Comparison of ENCODE assay signal across 23 cellular contexts in the genomic region with DNA sequence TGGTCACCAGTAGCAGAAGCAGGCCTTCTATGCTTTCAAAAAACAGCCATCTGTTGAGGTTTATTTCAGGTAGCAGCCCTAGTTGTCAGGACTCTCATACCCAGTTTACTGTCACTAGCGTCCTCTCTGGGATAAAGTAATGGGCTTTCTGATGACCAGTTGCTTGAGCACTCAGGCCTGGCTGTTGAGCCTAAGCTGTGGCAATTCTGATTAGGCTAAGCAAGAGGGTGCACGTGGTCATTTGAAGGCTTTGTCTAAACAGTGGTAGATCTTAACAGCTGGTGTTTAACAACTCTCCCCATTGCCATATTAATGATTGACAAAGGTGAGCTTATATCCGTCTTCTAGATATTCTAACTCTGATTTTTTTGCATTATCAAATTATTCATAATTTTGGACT.
A peak's percentile ranks its signal among the peaks of the same experiment; 100 is the strongest.
DNase-seq lines count a peak whose midpoint lies in the region; ATAC-seq, FAIRE-seq and TF ChIP-seq lines count a peak whose summit lies in the region.
"Had no signal": no experiment of that assay in that cellular context is flagged by ENCODE, and none has a peak within 500 bp of the region (broad histone marks: within the 10 kb centered on the region; RNA-seq: fewer than 3 reads in every experiment).

No MANE protein-coding gene starts in this region.

- no peak overlapping the region for H3K4me3 Mint-ChIP-seq in GM23338
- H3K4me3 Mint-ChIP-seq: B cell; CD4-positive, alpha-beta T cell; CD8-positive, alpha-beta T cell had no signal

- H3K9me2 ChIP-seq in GM23338 (ENCODE audit: insufficient read depth): no peaks in the 10 kb centered on the region
- no peaks in the 10 kb centered on the region for H3K9me2 ChIP-seq in PC-3 (replicated peaks; ENCODE audit: low read length)

- H2BK15ac ChIP-seq in H1 (ENCODE audit: low read length): no peak overlapping the region
- H2BK15ac ChIP-seq in neuronal stem cell (ENCODE audit: low read length): no peak overlapping the region

- TF ChIP-seq POLR2A in H1 (IDR thresholded peaks at IDR 0.05; ENCODE audit: control extremely low read depth in 1 of 2, low read depth in 2 of 2, low read length in 2 of 2): no peak

- DNase-seq in DMS53 (lab: John Stamatoyannopoulos, UW) (peak; percentile 23), DMS53 treated with DMSO at 0.1 percent for 48 hours (lab: John Stamatoyannopoulos, UW; ENCODE audit: unreplicated experiment) (no peak), GM23338 (ENCODE audit: low spot score) (no peak), H1 (ENCODE audit: low read depth in 1 of 2, low spot score in 2 of 2) (no peak), neuronal stem cell (ENCODE audit: low spot score) (no peak), NOMO-1 (lab: John Stamatoyannopoulos, UW; ENCODE audit: unreplicated experiment in 2 of 2) (no peak), PC-3 (no peak)
- DNase-seq: AML-193; Caco-2; Calu3; CD4-positive, alpha-beta T cell; CD8-positive, alpha-beta T cell; DMS79 treated with DMSO at 0.1 percent for 48 hours; GF-D8 had no signal

- H3K27me3 ChIP-seq in GM23338 (ENCODE audit: insufficient read depth): no peaks in the 10 kb centered on the region
- no peaks in the 10 kb centered on the region for H3K27me3 ChIP-seq in H1 (replicated peaks in 1 of 4; ENCODE audit: control insufficient read depth in 3 of 4, extremely low read depth in 1 of 4, insufficient read depth in 3 of 4, low read length in 3 of 4)
- H3K27me3 ChIP-seq in neuronal stem cell (ENCODE audit: control insufficient read depth in 3 of 3, insufficient read depth in 3 of 3, low read depth in 1 of 3, low read length in 3 of 3): no peaks in the 10 kb centered on the region
- peaks cover 54% of the 10 kb centered on the region for H3K27me3 ChIP-seq in PC-3 (ENCODE audit: low read length)
- H3K27me3 ChIP-seq: BLaER1 treated with 17β-estradiol and CSF1 and Interleukin-3, amounts not matched to agents 10 nM and 100 nM had no signal

- H3F3A ChIP-seq in GM23338 (replicated peaks; ENCODE audit: low read depth) (no peaks in the 10 kb centered on the region), PC-3 (ENCODE audit: low read length, unreplicated experiment) (no peaks in the 10 kb centered on the region)

- no peak overlapping the region for H3K14ac ChIP-seq in H1 (ENCODE audit: insufficient read length)
- no peak overlapping the region for H3K14ac ChIP-seq in neuronal stem cell (ENCODE audit: low read length)

- no peak overlapping the region for H3K27ac Mint-ChIP-seq in GM23338
- H3K27ac Mint-ChIP-seq: B cell; CD4-positive, alpha-beta T cell; CD8-positive, alpha-beta T cell had no signal

- H4K91ac ChIP-seq in H1 (replicated peaks; ENCODE audit: insufficient read length, low read length) (no peak overlapping the region), neuronal stem cell (ENCODE audit: low read depth, low read length, poor library complexity) (no peak overlapping the region)

- H2BK12ac ChIP-seq in H1 (ENCODE audit: low read depth, low read length) (no peak overlapping the region), neuronal stem cell (ENCODE audit: low read length) (no peak overlapping the region)

- H3K56ac ChIP-seq in H1 (replicated peaks; ENCODE audit: insufficient read length, low read depth, low read length): no peak overlapping the region

- H3K9ac ChIP-seq in H1 (replicated peaks in 1 of 4; ENCODE audit: extremely low read depth in 1 of 4, low read depth in 3 of 4, low read length in 3 of 4) (no peak overlapping the region), neuronal stem cell (ENCODE audit: low read depth, low read length, poor library complexity) (no peak overlapping the region), PC-3 (ENCODE audit: low read length) (no peak overlapping the region)
- H3K9ac ChIP-seq: BLaER1 treated with 17β-estradiol and CSF1 and Interleukin-3, amounts not matched to agents 10 nM and 100 nM had no signal

- no peaks in the 10 kb centered on the region for H3K23me2 ChIP-seq in H1 (ENCODE audit: low read depth, low read length)

- intact Hi-C loops in PC-3 (cut with micrococcal nuclease): no loop called here

- peaks cover 14% of the 10 kb centered on the region for H3K9me3 Mint-ChIP-seq in GM23338
- H3K9me3 Mint-ChIP-seq: CD4-positive, alpha-beta T cell had no signal

- POLR2A ChIA-PET in H1 (lab: Charles Lee; ENCODE audit: partially characterized antibody): no interaction called here
- POLR2A ChIA-PET in PC-3 (lab: Charles Lee; ENCODE audit: unreplicated experiment): no interaction called here

- H3K27ac ChIP-seq in GM23338 (ENCODE audit: low read depth) (no peak overlapping the region), H1 (ENCODE audit: low read depth, low read length) (no peak overlapping the region), neuronal stem cell (replicated peaks; ENCODE audit: low read length) (no peak overlapping the region), PC-3 (ENCODE audit: low read length) (no peak overlapping the region)
- H3K27ac ChIP-seq: 22Rv1; A549; BLaER1 treated with 17β-estradiol and CSF1 and Interleukin-3, amounts not matched to agents 10 nM and 100 nM; C4-2B had no signal

- H2BK120ac ChIP-seq in H1 (replicated peaks; ENCODE audit: low read depth, low read length) (no peak overlapping the region), neuronal stem cell (ENCODE audit: low read depth, low read length) (no peak overlapping the region)

- H3K9me3 ChIP-seq in H1 (ENCODE audit: insufficient read depth in 2 of 2, low read depth in 1 of 2, low read length in 1 of 2) (peaks cover 3 to 7% of the 10 kb centered on the region in 2 experiments; a peak in 2 of 4 replicates), neuronal stem cell (replicated peaks in 1 of 2; ENCODE audit: control insufficient read depth in 2 of 2, insufficient read depth in 1 of 2, low read depth in 1 of 2, low read length in 2 of 2) (peaks cover 0 to 4% of the 10 kb centered on the region in 2 donors), PC-3 (ENCODE audit: low read length) (no peaks in the 10 kb centered on the region)
- H3K9me3 ChIP-seq: A549, Caco-2 had no signal

- no peak overlapping the region for H2AK5ac ChIP-seq in H1 (ENCODE audit: low read depth, low read length)
- no peak overlapping the region for H2AK5ac ChIP-seq in neuronal stem cell (ENCODE audit: low read depth, low read length)

- H4K8ac ChIP-seq in H1 (ENCODE audit: extremely low read depth, insufficient read depth, low read length) (no peak overlapping the region), neuronal stem cell (ENCODE audit: low read depth, low read length) (no peak overlapping the region)

- H3K4me1 ChIP-seq in GM23338 (ENCODE audit: insufficient read depth): peaks cover 3% of the 10 kb centered on the region; the same call in 1 of the 2 replicates
- H3K4me1 ChIP-seq in H1 (replicated peaks in 1 of 4; ENCODE audit: control insufficient read depth in 3 of 4, insufficient read depth in 4 of 4, low read length in 3 of 4): no peaks in the 10 kb centered on the region
- peaks cover 0 to 7% of the 10 kb centered on the region in 2 donors for H3K4me1 ChIP-seq in neuronal stem cell (ENCODE audit: control insufficient read depth in 2 of 2, insufficient read depth in 1 of 2, low read depth in 1 of 2, low read length in 2 of 2)
- no peaks in the 10 kb centered on the region for H3K4me1 ChIP-seq in PC-3 (ENCODE audit: insufficient read depth, low read length)
- H3K4me1 ChIP-seq: A549; BLaER1 treated with 17β-estradiol and CSF1 and Interleukin-3, amounts not matched to agents 10 nM and 100 nM; Caco-2 had no signal

- H3K79me2 ChIP-seq in GM23338 (replicated peaks; ENCODE audit: insufficient read depth): no peaks in the 10 kb centered on the region
- no peaks in the 10 kb centered on the region for H3K79me2 ChIP-seq in H1 (ENCODE audit: control insufficient read depth in 1 of 2, insufficient read depth in 2 of 2, low read length in 2 of 2)
- H3K79me2 ChIP-seq in PC-3 (ENCODE audit: low read length): no peaks in the 10 kb centered on the region

- H3K79me1 ChIP-seq in H1 (ENCODE audit: low read depth, low read length) (no peaks in the 10 kb centered on the region), neuronal stem cell (ENCODE audit: low read depth, low read length) (no peaks in the 10 kb centered on the region)

- no peak for ATAC-seq in GM23338
- no peak for ATAC-seq in HG02973 (IDR thresholded peaks at IDR 0.05; ENCODE audit: unreplicated experiment)
- no peak for ATAC-seq in PC-3
- ATAC-seq: A549; CD8-positive, alpha-beta T cell had no signal

- H3K36me3 ChIP-seq in GM23338 (ENCODE audit: insufficient read depth) (no peaks in the 10 kb centered on the region), H1 (ENCODE audit: control insufficient read depth in 2 of 4, insufficient read depth in 4 of 4, low read length in 3 of 4) (no peaks in the 10 kb centered on the region), neuronal stem cell (replicated peaks in 1 of 2; ENCODE audit: control insufficient read depth in 2 of 2, insufficient read depth in 2 of 2, low read length in 2 of 2) (no peaks in the 10 kb centered on the region), PC-3 (ENCODE audit: low read depth, low read length) (no peaks in the 10 kb centered on the region)
- H3K36me3 ChIP-seq: BLaER1 treated with 17β-estradiol and CSF1 and Interleukin-3, amounts not matched to agents 10 nM and 100 nM had no signal

- 97% methylated on average over 3 of the region's 3 CpGs; no CpG with 5 or more reads in 1 of the 2 experiments for WGBS in H1 (ENCODE audit: extremely low coverage in 1 of 2, insufficient coverage in 1 of 2, insufficient read length in 1 of 2, insufficient replicate concordance in 2 of 2, low coverage in 1 of 2, low lambda C conversion rate in 2 of 2, missing lambda C conversion rate in 1 of 2), 2 experiments
- no CpG with 5 or more reads among the region's 3 CpGs for WGBS in neuronal stem cell (ENCODE audit: extremely low coverage in 2 of 2, insufficient read length in 2 of 2, insufficient replicate concordance in 1 of 2), 2 donors

- H3K27me3 Mint-ChIP-seq in GM23338 (ENCODE audit: insufficient read depth, low read depth, poor library complexity): no peaks in the 10 kb centered on the region
- H3K27me3 Mint-ChIP-seq: B cell had no signal

- H3K4me2 ChIP-seq in GM23338 (no peak overlapping the region), H1 (ENCODE audit: insufficient read depth in 1 of 2, low read depth in 2 of 2, low read length in 2 of 2) (no peak overlapping the region), neuronal stem cell (ENCODE audit: insufficient read depth, low read length, poor library complexity, severe bottlenecking) (no peak overlapping the region), PC-3 (ENCODE audit: low read length) (no peak overlapping the region)
- H3K4me2 ChIP-seq: A549; BLaER1 treated with 17β-estradiol and CSF1 and Interleukin-3, amounts not matched to agents 10 nM and 100 nM had no signal

- no peak overlapping the region for H3K23ac ChIP-seq in H1 (ENCODE audit: insufficient read length)
- no peak overlapping the region for H3K23ac ChIP-seq in neuronal stem cell (ENCODE audit: low read depth, low read length, poor library complexity)

- no peak overlapping the region for H2BK5ac ChIP-seq in H1 (ENCODE audit: low read depth, low read length)
- no peak overlapping the region for H2BK5ac ChIP-seq in neuronal stem cell (ENCODE audit: low read length)

- H4K20me1 ChIP-seq in GM23338 (replicated peaks; ENCODE audit: insufficient read depth) (no peaks in the 10 kb centered on the region), H1 (replicated peaks in 1 of 2; ENCODE audit: control insufficient read depth in 1 of 2, insufficient read depth in 2 of 2, low read length in 2 of 2) (no peaks in the 10 kb centered on the region), PC-3 (ENCODE audit: low read length) (no peaks in the 10 kb centered on the region)
- H4K20me1 ChIP-seq: BLaER1 treated with 17β-estradiol and CSF1 and Interleukin-3, amounts not matched to agents 10 nM and 100 nM had no signal

- H3K4me3 ChIP-seq in GM23338 (no peak overlapping the region), H1 (ENCODE audit: extremely low read depth in 1 of 4, insufficient read depth in 2 of 4, low read depth in 3 of 4, low read length in 4 of 4) (no peak overlapping the region), neuronal stem cell (ENCODE audit: low read length in 2 of 2) (no peak overlapping the region), PC-3 (ENCODE audit: low read length) (no peak overlapping the region)
- H3K4me3 ChIP-seq: A549; BLaER1 treated with 17β-estradiol and CSF1 and Interleukin-3, amounts not matched to agents 10 nM and 100 nM had no signal

- no peaks in the 10 kb centered on the region; the same call in 2 of the 3 replicates for H3K4me1 Mint-ChIP-seq in GM23338
- H3K4me1 Mint-ChIP-seq: B cell had no signal

- FAIRE-seq in H1 (lab: Jason Lieb, UNC): no peak
- FAIRE-seq: A549, D721Med, G401.6, GM12891 had no signal

- H2AFZ ChIP-seq in GM23338 (peak overlapping the region; percentile 19; the same call in 1 of the 2 replicates), H1 (ENCODE audit: low read length) (peak overlapping the region; percentile 68; the same call in 1 of the 2 replicates), neuronal stem cell (ENCODE audit: low read length) (peak overlapping the region; percentile 32), PC-3 (ENCODE audit: low read length) (no peak overlapping the region)

- CTCF ChIA-PET in H1 (lab: Charles Lee; ENCODE audit: partially characterized antibody): no interaction called here
- CTCF ChIA-PET in PC-3 (lab: Charles Lee): no interaction called here

- H3K4ac ChIP-seq in H1 (replicated peaks; ENCODE audit: insufficient read length, low read depth, low read length) (no peak overlapping the region), neuronal stem cell (ENCODE audit: low read length) (no peak overlapping the region)

- no peak overlapping the region for H2BK20ac ChIP-seq in H1 (ENCODE audit: low read length)

- no peak overlapping the region for H4K5ac ChIP-seq in H1 (ENCODE audit: insufficient read length, low read depth, low read length)

- no peak for TF ChIP-seq CTCF in GM23338 (conservative IDR thresholded peaks at IDR 0.05; ENCODE audit: low read depth in 2 of 2)
- TF ChIP-seq CTCF in H1 (IDR thresholded peaks at IDR 0.05; ENCODE audit: control extremely low read depth in 1 of 3, insufficient read depth in 1 of 3, low read depth in 1 of 3, low read length in 3 of 3): no peak
- TF ChIP-seq CTCF in PC-3 (conservative IDR thresholded peaks at IDR 0.05; ENCODE audit: low read depth, low read length): no peak

- no TSS peak for BruUV-seq in PC-3 (replicated peaks; lab: Mats Ljungman, UMichigan)

- peaks cover 5% of the 10 kb centered on the region; the same call in 2 of the 3 replicates for H3K36me3 Mint-ChIP-seq in GM23338 (ENCODE audit: low read depth)
- H3K36me3 Mint-ChIP-seq: CD8-positive, alpha-beta T cell had no signal

- no peak for TF ChIP-seq EP300 in H1 (IDR thresholded peaks at IDR 0.05; ENCODE audit: borderline replicate concordance in 1 of 2, low read depth in 2 of 2, low read length in 2 of 2)

- H3K18ac ChIP-seq in H1 (ENCODE audit: extremely low read depth, low read length) (no peak overlapping the region), neuronal stem cell (ENCODE audit: low read length) (peak overlapping the region; percentile 35)

- TF ChIP-seq RAD21 in H1 (IDR thresholded peaks at IDR 0.05 in 1 of 2, conservative IDR thresholded peaks at IDR 0.05 in 1 of 2; ENCODE audit: low read depth in 2 of 2, low read length in 2 of 2): no peak
